33 cellular contexts compared by ENCODE assay signal in genomic region chr5:145166173-145166572, GRCh38.
"Had no signal": no experiment of that assay in that cellular context is flagged by ENCODE, and none has a peak within 500 bp of the region (broad histone marks: within the 10 kb centered on the region; RNA-seq: fewer than 3 reads in every experiment).

No MANE protein-coding gene starts in this region.

- H3K27ac ChIP-seq: adrenal gland, body of pancreas, brain microvascular endothelial cell, breast epithelium, VCaP had no signal

- H3K27ac Mint-ChIP-seq: activated B cell treated with CpG ODN at 0.5 μM for 24 hours; activated CD4-positive, alpha-beta memory T cell treated with anti-CD3 and anti-CD28 coated beads for 36 hours; activated CD4-positive, alpha-beta T cell treated with anti-CD3 and anti-CD28 coated beads, Interleukin-2, amount 10 ng/mL, durations not matched to agents 24 days and 14 days; activated CD8-positive, alpha-beta T cell treated with anti-CD3 and anti-CD28 coated beads for 36 hours; activated naive CD4-positive, alpha-beta T cell treated with anti-CD3 and anti-CD28 coated beads for 36 hours; activated naive CD4-positive, alpha-beta T cell treated with anti-CD3 and anti-CD28 coated beads, Interleukin-2, amount 50 U/mL, for 72 hours; activated naive CD8-positive, alpha-beta T cell treated with anti-CD3 and anti-CD28 coated beads for 36 hours; activated T-helper 1 cell treated with anti-CD3 and anti-CD28 coated beads, Interleukin-12 subunit alpha, Interleukin-12 subunit beta, Interleukin-2, Interleukin-4 antibody, amounts not matched to agents 30 ng/mL and 10 ng/mL and 1 ng/mL, durations not matched to agents 14 hours and 24 hours and 36 hours; activated T-helper 17 cell treated with anti-CD3 and anti-CD28 coated beads, Interleukin-2, amount 50 U/mL, for 72 hours; T-helper 2 cell treated with Interferon-gamma antibody and Interleukin-4, amounts not matched to agents 5 μg/mL and 100 μg/mL, for 36 hours had no signal

- H3K27me3 Mint-ChIP-seq: activated B cell treated with CpG ODN at 0.5 μM for 24 hours; activated CD4-positive, alpha-beta memory T cell treated with anti-CD3 and anti-CD28 coated beads for 36 hours; activated CD4-positive, alpha-beta T cell treated with anti-CD3 and anti-CD28 coated beads, Interleukin-2, amount 10 ng/mL, durations not matched to agents 24 days and 14 days; activated CD8-positive, alpha-beta T cell treated with anti-CD3 and anti-CD28 coated beads for 36 hours; activated naive CD8-positive, alpha-beta T cell treated with anti-CD3 and anti-CD28 coated beads for 36 hours; activated T-helper 17 cell treated with anti-CD3 and anti-CD28 coated beads, Interleukin-2, amount 50 U/mL, for 72 hours had no signal

- H3K9me3 ChIP-seq: adrenal gland, body of pancreas, breast epithelium had no signal

- H3K27me3 ChIP-seq: adrenal gland, body of pancreas, brain microvascular endothelial cell, breast epithelium had no signal

- H3K4me1 Mint-ChIP-seq: activated B cell treated with CpG ODN at 0.5 μM for 24 hours; activated CD4-positive, alpha-beta T cell treated with anti-CD3 and anti-CD28 coated beads, Interleukin-2, amount 10 ng/mL, durations not matched to agents 24 days and 14 days; activated naive CD8-positive, alpha-beta T cell treated with anti-CD3 and anti-CD28 coated beads for 36 hours; activated T-helper 17 cell treated with anti-CD3 and anti-CD28 coated beads, Interleukin-2, amount 50 U/mL, for 72 hours had no signal

- H3K4me3 Mint-ChIP-seq: activated B cell treated with CpG ODN at 0.5 μM for 24 hours; activated CD4-positive, alpha-beta memory T cell treated with anti-CD3 and anti-CD28 coated beads for 36 hours; activated CD4-positive, alpha-beta T cell treated with anti-CD3 and anti-CD28 coated beads, Interleukin-2, amount 10 ng/mL, durations not matched to agents 24 days and 14 days; activated CD8-positive, alpha-beta T cell treated with anti-CD3 and anti-CD28 coated beads for 36 hours; activated naive CD4-positive, alpha-beta T cell treated with anti-CD3 and anti-CD28 coated beads for 36 hours; activated naive CD8-positive, alpha-beta T cell treated with anti-CD3 and anti-CD28 coated beads for 36 hours; activated T-cell treated with anti-CD3 and anti-CD28 coated beads, Interleukin-2, amount 50 U/mL, for 4 hours; activated T-cell treated with anti-CD3 and anti-CD28 coated beads, Interleukin-2, amount 50 U/mL, for 72 hours; activated T-helper 1 cell treated with anti-CD3 and anti-CD28 coated beads, Interleukin-12 subunit alpha, Interleukin-12 subunit beta, Interleukin-2, Interleukin-4 antibody, amounts not matched to agents 30 ng/mL and 10 ng/mL and 1 ng/mL, durations not matched to agents 14 hours and 24 hours and 36 hours; activated T-helper 17 cell treated with anti-CD3 and anti-CD28 coated beads, Interleukin-2, amount 50 U/mL, for 72 hours; T-helper 2 cell treated with Interferon-gamma antibody and Interleukin-4, amounts not matched to agents 5 μg/mL and 100 μg/mL, for 36 hours had no signal

- H3K4me3 ChIP-seq: adrenal gland, body of pancreas, breast epithelium had no signal

- H3K36me3 Mint-ChIP-seq: activated CD4-positive, alpha-beta memory T cell treated with anti-CD3 and anti-CD28 coated beads for 36 hours; activated naive CD8-positive, alpha-beta T cell treated with anti-CD3 and anti-CD28 coated beads for 36 hours had no signal

- H3K9me3 Mint-ChIP-seq: activated CD4-positive, alpha-beta T cell treated with anti-CD3 and anti-CD28 coated beads, Interleukin-2, amount 10 ng/mL, durations not matched to agents 24 days and 14 days; activated CD8-positive, alpha-beta T cell treated with anti-CD3 and anti-CD28 coated beads for 36 hours; activated naive CD4-positive, alpha-beta T cell treated with anti-CD3 and anti-CD28 coated beads for 36 hours; activated T-helper 1 cell treated with anti-CD3 and anti-CD28 coated beads, Interleukin-12 subunit alpha, Interleukin-12 subunit beta, Interleukin-2, Interleukin-4 antibody, amounts not matched to agents 30 ng/mL and 10 ng/mL and 1 ng/mL, durations not matched to agents 14 hours and 24 hours and 36 hours had no signal

- DNase-seq: activated B cell treated with CpG ODN at 0.5 μM for 24 hours; activated CD4-positive, alpha-beta memory T cell treated with anti-CD3 and anti-CD28 coated beads for 36 hours; activated CD4-positive, alpha-beta T cell treated with anti-CD3 and anti-CD28 coated beads for 4 hours; activated CD4-positive, alpha-beta T cell treated with anti-CD3 and anti-CD28 coated beads, Interleukin-2, amount 10 ng/mL, durations not matched to agents 24 days and 14 days; activated CD4-positive, alpha-beta T cell treated with anti-CD3 and anti-CD28 coated beads, Interleukin-2, amount 50 U/mL, for 1 hour; activated CD4-positive, alpha-beta T cell treated with anti-CD3 and anti-CD28 coated beads, Interleukin-2, amount 50 U/mL, for 4 hours; activated CD4-positive, CD25-positive, alpha-beta regulatory T cell treated with anti-CD3 and anti-CD28 coated beads, Interleukin-2, amount 50 U/mL, for 72 hours; activated CD8-positive, alpha-beta memory T cell treated with anti-CD3 and anti-CD28 coated beads, Interleukin-2, amount 50 U/mL, for 4 hours; activated CD8-positive, alpha-beta T cell treated with anti-CD3 and anti-CD28 coated beads for 36 hours; activated effector memory CD4-positive, alpha-beta T cell treated with anti-CD3 and anti-CD28 coated beads, Interleukin-2, amount 50 U/mL, for 16 hours; activated gamma-delta T cell treated with Interleukin-2 at 50 U/mL for 16 hours; activated naive CD4-positive, alpha-beta T cell; activated naive CD4-positive, alpha-beta T cell treated with anti-CD3 and anti-CD28 coated beads for 36 hours; activated naive CD4-positive, alpha-beta T cell treated with anti-CD3 and anti-CD28 coated beads, Interleukin-2, amount 50 U/mL, for 16 hours; activated naive CD8-positive, alpha-beta T cell treated with anti-CD3 and anti-CD28 coated beads for 36 hours; activated T-cell treated with anti-CD3 and anti-CD28 coated beads for 4 hours; activated T-cell treated with anti-CD3 and anti-CD28 coated beads, Interleukin-2, amount 50 U/mL, for 1 hour; activated T-cell treated with anti-CD3 and anti-CD28 coated beads, Interleukin-2, amount 50 U/mL, for 4 hours; activated T-cell treated with anti-CD3 and anti-CD28 coated beads, Interleukin-2, amount 50 U/mL, for 72 hours; adrenal gland; amniotic stem cell; aorta; body of pancreas; brain microvascular endothelial cell; central memory CD4-positive, alpha-beta T cell; T-helper 2 cell; T-helper 9 cell had no signal

- H3K36me3 ChIP-seq: adrenal gland, brain microvascular endothelial cell, breast epithelium had no signal
